In genomic region chr2:160421646-160422490, GRCh38 we compare ENCODE assay signal across 7 cellular contexts.
DNase-seq lines count a peak whose midpoint lies in the region; ATAC-seq and TF ChIP-seq lines count a peak whose summit lies in the region.
"Not testable (repeated sequence)": the region's sequence is repeated elsewhere in the genome, so short reads cannot be mapped to it uniquely, and the experiment has no call there.

No MANE protein-coding gene starts in this region.

- TF ChIP-seq CTCF in IMR-90 (conservative IDR thresholded peaks at IDR 0.05; ENCODE audit: low read depth, low read length); OCI-LY7 (conservative IDR thresholded peaks at IDR 0.05; ENCODE audit: low read length); natural killer cell (IDR thresholded peaks at IDR 0.05): not testable (repeated sequence)

- H2BK15ac ChIP-seq in IMR-90 (ENCODE audit: low read depth, low read length) = not testable (repeated sequence)

- CTCF ChIA-PET in CD4-positive, alpha-beta memory T cell (lab: Charles Lee; ENCODE audit: partially characterized antibody) = interaction anchor here (1.0 to 1.5 kb wide), 4 partner anchors 8 to 18 kb away, joined by 3 to 4 read pairs (median 4); no protein-coding TSS in a partner anchor
- CTCF ChIA-PET in IMR-90 (lab: Yijun Ruan, JAX) = interaction anchor here (0.5 kb wide), 1 partner anchor 320 kb away, joined by 3 read pairs; no protein-coding TSS in a partner anchor
- CTCF ChIA-PET in OCI-LY7 (lab: Charles Lee; ENCODE audit: unreplicated experiment) = not testable (repeated sequence)

- not testable (repeated sequence) for H3K27me3 Mint-ChIP-seq in CD4-positive, alpha-beta memory T cell; activated CD4-positive, alpha-beta T cell treated with anti-CD3 and anti-CD28 coated beads, Interleukin-2, amount 10 ng/mL, durations not matched to agents 24 days and 14 days; activated T-helper 1 cell treated with anti-CD3 and anti-CD28 coated beads, Interleukin-12 subunit alpha, Interleukin-12 subunit beta, Interleukin-2, Interleukin-4 antibody, amounts not matched to agents 30 ng/mL and 10 ng/mL and 1 ng/mL, durations not matched to agents 14 hours and 24 hours and 36 hours (ENCODE audit: insufficient read depth); activated naive CD8-positive, alpha-beta T cell treated with anti-CD3 and anti-CD28 coated beads, Interleukin-2, amount 50 U/mL, for 24 hours; natural killer cell (ENCODE audit: low read depth in 2 of 2)

- not testable (repeated sequence) for H3K4ac ChIP-seq in IMR-90 (ENCODE audit: low read depth, low read length)

- H3K9ac ChIP-seq in IMR-90 (ENCODE audit: low read depth, low read length) = not testable (repeated sequence)

- not testable (repeated sequence) for H3K9me3 ChIP-seq in CD4-positive, alpha-beta memory T cell (ENCODE audit: control insufficient read depth in 1 of 2, low read length in 2 of 2); IMR-90 (ENCODE audit: control insufficient read depth, insufficient read depth, low read length); OCI-LY7 (ENCODE audit: low read length)

- H2AK9ac ChIP-seq in IMR-90 (replicated peaks; ENCODE audit: low read depth, low read length, poor library complexity) = not testable (repeated sequence)

- not testable (repeated sequence) for H2BK120ac ChIP-seq in IMR-90 (ENCODE audit: low read depth, low read length)

- not testable (repeated sequence) for H2AK5ac ChIP-seq in IMR-90 (ENCODE audit: low read depth, low read length)

- not testable (repeated sequence) for H2AFZ ChIP-seq in IMR-90 (replicated peaks; ENCODE audit: low read length, poor library complexity)
- H2AFZ ChIP-seq in OCI-LY7 (ENCODE audit: low read length) = peak overlapping the region; percentile 33; the same call in 1 of the 2 replicates

- not testable (repeated sequence) for H3K27ac ChIP-seq in CD4-positive, alpha-beta memory T cell (ENCODE audit: low read depth, low read length); IMR-90 (ENCODE audit: insufficient read depth, low read length)
- H3K27ac ChIP-seq in OCI-LY7 (ENCODE audit: low read depth, low read length, poor library complexity, severe bottlenecking) = peak overlapping the region; percentile 32

- peaks cover 21 to 58% of the 10 kb centered on the region in 2 experiments for H3K79me1 ChIP-seq in IMR-90 (ENCODE audit: low read depth in 1 of 2, low read length in 2 of 2)

- not testable (repeated sequence) for H3K36me3 ChIP-seq in CD4-positive, alpha-beta memory T cell (ENCODE audit: insufficient read depth, low read length); IMR-90 (ENCODE audit: control insufficient read depth, insufficient read depth, low read length); OCI-LY7 (ENCODE audit: insufficient read depth, low read length)

- TF ChIP-seq POLR2A in IMR-90 (IDR thresholded peaks at IDR 0.05; ENCODE audit: low read depth, low read length) = not testable (repeated sequence)

- peak in 4 of 5 donors; percentile 68 to 74 (median 72) for DNase-seq in CD4-positive, alpha-beta memory T cell
- not testable (repeated sequence) for DNase-seq in IMR-90; OCI-LY7 (ENCODE audit: low spot score); activated T-helper 1 cell treated with anti-CD3 and anti-CD28 coated beads, Interleukin-12 subunit alpha, Interleukin-12 subunit beta, Interleukin-2, Interleukin-4 antibody, amounts not matched to agents 30 ng/mL and 10 ng/mL and 1 ng/mL, durations not matched to agents 14 hours and 24 hours and 36 hours (ENCODE audit: low spot score); activated naive CD8-positive, alpha-beta T cell treated with anti-CD3 and anti-CD28 coated beads, Interleukin-2, amount 50 U/mL, for 24 hours; natural killer cell
- peak; percentile 68 for DNase-seq in activated CD4-positive, alpha-beta T cell treated with anti-CD3 and anti-CD28 coated beads, Interleukin-2, amount 10 ng/mL, durations not matched to agents 24 days and 14 days

- peaks cover 67% of the 10 kb centered on the region for H3K4me1 ChIP-seq in CD4-positive, alpha-beta memory T cell (ENCODE audit: insufficient read depth, low read length)
- H3K4me1 ChIP-seq in IMR-90 (ENCODE audit: control insufficient read depth, insufficient read depth, low read length) = peaks cover 19% of the 10 kb centered on the region
- H3K4me1 ChIP-seq in OCI-LY7 (ENCODE audit: insufficient read depth, low read length, poor library complexity, severe bottlenecking) = peaks cover 22% of the 10 kb centered on the region

- BruUV-seq in IMR-90 (replicated peaks; lab: Mats Ljungman, UMichigan); OCI-LY7 (replicated peaks; lab: Mats Ljungman, UMichigan): not testable (repeated sequence)

- H3K4me3 ChIP-seq in CD4-positive, alpha-beta memory T cell (ENCODE audit: low read length in 2 of 2); IMR-90 (ENCODE audit: insufficient read depth, low read depth, low read length): not testable (repeated sequence)
- H3K4me3 ChIP-seq in OCI-LY7 (ENCODE audit: low read depth, low read length, poor library complexity, severe bottlenecking) = peak overlapping the region; percentile 4

- WGBS in IMR-90 (ENCODE audit: extremely low coverage in 2 of 2, insufficient read length in 1 of 2), 2 experiments = 100% methylated on average over 1 of the region's 3 CpGs; no CpG with 5 or more reads in 1 of the 2 experiments

- not testable (repeated sequence) for ATAC-seq in IMR-90 (ENCODE audit: low read depth)
- ATAC-seq in activated naive CD8-positive, alpha-beta T cell treated with anti-CD3 and anti-CD28 coated beads, Interleukin-2, amount 50 U/mL, for 24 hours = peak; percentile 33
- peak; percentile 41 to 60 (median 49) for ATAC-seq in natural killer cell

- intact Hi-C loops in CD4-positive, alpha-beta memory T cell (cut with micrococcal nuclease) = loop anchor here (2.0 kb wide), 1 partner anchor 15 kb away; no protein-coding TSS in a partner anchor
- intact Hi-C loops in IMR-90 (cut with micrococcal nuclease); OCI-LY7 (cut with micrococcal nuclease; ENCODE audit: unreplicated experiment); activated CD4-positive, alpha-beta T cell treated with anti-CD3 and anti-CD28 coated beads, Interleukin-2, amount 10 ng/mL, durations not matched to agents 24 days and 14 days (cut with micrococcal nuclease); activated T-helper 1 cell treated with anti-CD3 and anti-CD28 coated beads, Interleukin-12 subunit alpha, Interleukin-12 subunit beta, Interleukin-2, Interleukin-4 antibody, amounts not matched to agents 30 ng/mL and 10 ng/mL and 1 ng/mL, durations not matched to agents 14 hours and 24 hours and 36 hours (cut with micrococcal nuclease); natural killer cell (cut with micrococcal nuclease): not testable (repeated sequence)

- H4K20me1 ChIP-seq in IMR-90 (ENCODE audit: insufficient read depth, low read length); OCI-LY7 (ENCODE audit: insufficient read depth, low read length): not testable (repeated sequence)

- H3K4me1 Mint-ChIP-seq in CD4-positive, alpha-beta memory T cell = peaks cover 56 to 87% (median 70%) of the 10 kb centered on the region in 4 donors
- peaks cover 59% of the 10 kb centered on the region for H3K4me1 Mint-ChIP-seq in activated CD4-positive, alpha-beta T cell treated with anti-CD3 and anti-CD28 coated beads, Interleukin-2, amount 10 ng/mL, durations not matched to agents 24 days and 14 days
- H3K4me1 Mint-ChIP-seq in activated T-helper 1 cell treated with anti-CD3 and anti-CD28 coated beads, Interleukin-12 subunit alpha, Interleukin-12 subunit beta, Interleukin-2, Interleukin-4 antibody, amounts not matched to agents 30 ng/mL and 10 ng/mL and 1 ng/mL, durations not matched to agents 14 hours and 24 hours and 36 hours (ENCODE audit: low read depth) = peaks cover 57% of the 10 kb centered on the region
- peaks cover 78% of the 10 kb centered on the region for H3K4me1 Mint-ChIP-seq in activated naive CD8-positive, alpha-beta T cell treated with anti-CD3 and anti-CD28 coated beads, Interleukin-2, amount 50 U/mL, for 24 hours
- peaks cover 47 to 52% of the 10 kb centered on the region in 2 donors for H3K4me1 Mint-ChIP-seq in natural killer cell

- H3K79me2 ChIP-seq in OCI-LY7 (ENCODE audit: insufficient read depth, low read depth, low read length) = not testable (repeated sequence)

- not testable (repeated sequence) for H3K14ac ChIP-seq in IMR-90 (replicated peaks; ENCODE audit: low read depth, low read length)

- POLR2A ChIA-PET in CD4-positive, alpha-beta memory T cell (lab: Charles Lee; ENCODE audit: partially characterized antibody) = interaction anchor here (0.5 to 4.6 kb wide), 7 partner anchors 9 to 69 kb away, joined by 3 to 22 read pairs (median 3); no protein-coding TSS in a partner anchor
- POLR2A ChIA-PET in IMR-90 (lab: Charles Lee; ENCODE audit: unreplicated experiment) = not testable (repeated sequence)
- POLR2A ChIA-PET in OCI-LY7 (lab: Charles Lee) = interaction anchor here (1.3 kb wide), 1 partner anchor 9 kb away, joined by 5 read pairs; no protein-coding TSS in a partner anchor

- H3K36me3 Mint-ChIP-seq in CD4-positive, alpha-beta memory T cell; activated naive CD8-positive, alpha-beta T cell treated with anti-CD3 and anti-CD28 coated beads, Interleukin-2, amount 50 U/mL, for 24 hours (ENCODE audit: low read depth); natural killer cell: not testable (repeated sequence)
- peaks cover 23% of the 10 kb centered on the region for H3K36me3 Mint-ChIP-seq in activated CD4-positive, alpha-beta T cell treated with anti-CD3 and anti-CD28 coated beads, Interleukin-2, amount 10 ng/mL, durations not matched to agents 24 days and 14 days (ENCODE audit: low read depth)
- peaks cover 21% of the 10 kb centered on the region for H3K36me3 Mint-ChIP-seq in activated T-helper 1 cell treated with anti-CD3 and anti-CD28 coated beads, Interleukin-12 subunit alpha, Interleukin-12 subunit beta, Interleukin-2, Interleukin-4 antibody, amounts not matched to agents 30 ng/mL and 10 ng/mL and 1 ng/mL, durations not matched to agents 14 hours and 24 hours and 36 hours (ENCODE audit: low read depth)

- H3K56ac ChIP-seq in IMR-90 (ENCODE audit: extremely low read depth, insufficient read depth, low read length) = not testable (repeated sequence)

- not testable (repeated sequence) for H4K8ac ChIP-seq in IMR-90 (ENCODE audit: low read depth in 2 of 2, low read length in 2 of 2)

- TF ChIP-seq RAD21 in IMR-90 (IDR thresholded peaks at IDR 0.05; ENCODE audit: low read length) = not testable (repeated sequence)

- not testable (repeated sequence) for H3K9me3 Mint-ChIP-seq in CD4-positive, alpha-beta memory T cell; activated CD4-positive, alpha-beta T cell treated with anti-CD3 and anti-CD28 coated beads, Interleukin-2, amount 10 ng/mL, durations not matched to agents 24 days and 14 days; activated T-helper 1 cell treated with anti-CD3 and anti-CD28 coated beads, Interleukin-12 subunit alpha, Interleukin-12 subunit beta, Interleukin-2, Interleukin-4 antibody, amounts not matched to agents 30 ng/mL and 10 ng/mL and 1 ng/mL, durations not matched to agents 14 hours and 24 hours and 36 hours; activated naive CD8-positive, alpha-beta T cell treated with anti-CD3 and anti-CD28 coated beads, Interleukin-2, amount 50 U/mL, for 24 hours; natural killer cell

- H3K18ac ChIP-seq in IMR-90 (ENCODE audit: low read depth, low read length) = not testable (repeated sequence)

- H3K9me1 ChIP-seq in IMR-90 (ENCODE audit: insufficient read depth, low read length) = peaks cover 13% of the 10 kb centered on the region

- peak overlapping the region in 7 of 8 donors; percentile 37 to 80 (median 75) for H3K4me3 Mint-ChIP-seq in CD4-positive, alpha-beta memory T cell
- H3K4me3 Mint-ChIP-seq in activated CD4-positive, alpha-beta T cell treated with anti-CD3 and anti-CD28 coated beads, Interleukin-2, amount 10 ng/mL, durations not matched to agents 24 days and 14 days = peak overlapping the region; percentile 29
- H3K4me3 Mint-ChIP-seq in activated T-helper 1 cell treated with anti-CD3 and anti-CD28 coated beads, Interleukin-12 subunit alpha, Interleukin-12 subunit beta, Interleukin-2, Interleukin-4 antibody, amounts not matched to agents 30 ng/mL and 10 ng/mL and 1 ng/mL, durations not matched to agents 14 hours and 24 hours and 36 hours = peak overlapping the region; percentile 21
- H3K4me3 Mint-ChIP-seq in activated naive CD8-positive, alpha-beta T cell treated with anti-CD3 and anti-CD28 coated beads, Interleukin-2, amount 50 U/mL, for 24 hours = peak overlapping the region; percentile 12
- H3K4me3 Mint-ChIP-seq in natural killer cell = peak overlapping the region; percentile 28

- peak overlapping the region in 6 of 7 donors; percentile 25 to 84 (median 75) for H3K27ac Mint-ChIP-seq in CD4-positive, alpha-beta memory T cell
- H3K27ac Mint-ChIP-seq in activated CD4-positive, alpha-beta T cell treated with anti-CD3 and anti-CD28 coated beads, Interleukin-2, amount 10 ng/mL, durations not matched to agents 24 days and 14 days = peak overlapping the region; percentile 71
- H3K27ac Mint-ChIP-seq in activated T-helper 1 cell treated with anti-CD3 and anti-CD28 coated beads, Interleukin-12 subunit alpha, Interleukin-12 subunit beta, Interleukin-2, Interleukin-4 antibody, amounts not matched to agents 30 ng/mL and 10 ng/mL and 1 ng/mL, durations not matched to agents 14 hours and 24 hours and 36 hours = not testable (repeated sequence)
- peak overlapping the region; percentile 29 for H3K27ac Mint-ChIP-seq in activated naive CD8-positive, alpha-beta T cell treated with anti-CD3 and anti-CD28 coated beads, Interleukin-2, amount 50 U/mL, for 24 hours
- peak overlapping the region; percentile 37 to 58 for H3K27ac Mint-ChIP-seq in natural killer cell

- peak overlapping the region; percentile 3 for H2BK5ac ChIP-seq in IMR-90 (ENCODE audit: low read depth, low read length, poor library complexity, severe bottlenecking)

- not testable (repeated sequence) for H3K4me2 ChIP-seq in IMR-90 (ENCODE audit: low read depth, low read length)
- H3K4me2 ChIP-seq in OCI-LY7 (ENCODE audit: low read length) = peak overlapping the region; percentile 54

- H3K23ac ChIP-seq in IMR-90 (ENCODE audit: low read depth, low read length) = not testable (repeated sequence)

- dilution Hi-C loops in IMR-90 (cut with HindIII; ENCODE audit: low sequenced_read_pairs, unreplicated experiment) = not testable (repeated sequence)

- H3K27me3 ChIP-seq in CD4-positive, alpha-beta memory T cell (ENCODE audit: insufficient read depth, low read length); IMR-90 (ENCODE audit: control insufficient read depth, insufficient read depth, low read length): not testable (repeated sequence)

- not testable (repeated sequence) for H4K91ac ChIP-seq in IMR-90 (ENCODE audit: insufficient read depth, low read depth, low read length)

- not testable (repeated sequence) for H2BK20ac ChIP-seq in IMR-90 (ENCODE audit: low read depth, low read length)

- not testable (repeated sequence) for H4K5ac ChIP-seq in IMR-90 (ENCODE audit: low read depth, low read length)

- not testable (repeated sequence) for H3K9me2 ChIP-seq in OCI-LY7 (ENCODE audit: insufficient read depth, low read length)

- in situ Hi-C loops in IMR-90 (cut with MboI; ENCODE audit: low sequenced_read_pairs) = not testable (repeated sequence)

Comparison
In these comparisons a context has a peak if more than half of its experiments do, and no peak if none do; other contexts are left out.
1. H3K4me3 Mint-ChIP-seq: peak in every context shown above with its lines; median percentile 75 in CD4-positive, alpha-beta memory T cell; 29 in activated CD4-positive, alpha-beta T cell treated with anti-CD3 and anti-CD28 coated beads, Interleukin-2, amount 10 ng/mL, durations not matched to agents 24 days and 14 days; 28 in natural killer cell; 21 in activated T-helper 1 cell treated with anti-CD3 and anti-CD28 coated beads, Interleukin-12 subunit alpha, Interleukin-12 subunit beta, Interleukin-2, Interleukin-4 antibody, amounts not matched to agents 30 ng/mL and 10 ng/mL and 1 ng/mL, durations not matched to agents 14 hours and 24 hours and 36 hours; 12 in activated naive CD8-positive, alpha-beta T cell treated with anti-CD3 and anti-CD28 coated beads, Interleukin-2, amount 50 U/mL, for 24 hours.